ENCODE assay signal across 24 cellular contexts in genomic region chr16:85265161-85265784, GRCh38.
"Had no signal": no experiment of that assay in that cellular context is flagged by ENCODE, and none has a peak within 500 bp of the region (broad histone marks: within the 10 kb centered on the region; RNA-seq: fewer than 3 reads in every experiment).

No MANE protein-coding gene starts in this region.

- H3K9me3 ChIP-seq: breast epithelium, gastrocnemius medialis, heart right ventricle, left lung, prostate gland, suprapubic skin, transverse colon, vagina had no signal

- H3K4me1 Mint-ChIP-seq: activated naive CD4-positive, alpha-beta T cell treated with anti-CD3 and anti-CD28 coated beads, Interleukin-2, amount 10 ng/mL, durations not matched to agents 7 days and 5 days had no signal

- H3K36me3 Mint-ChIP-seq: activated naive CD4-positive, alpha-beta T cell treated with anti-CD3 and anti-CD28 coated beads, Interleukin-2, amount 10 ng/mL, durations not matched to agents 7 days and 5 days had no signal

- H3K36me3 ChIP-seq: breast epithelium, gastrocnemius medialis, heart right ventricle, left lung, prostate gland, suprapubic skin, transverse colon, vagina had no signal

- H3K4me3 Mint-ChIP-seq: activated naive CD4-positive, alpha-beta T cell treated with anti-CD3 and anti-CD28 coated beads, Interleukin-2, amount 10 ng/mL, durations not matched to agents 7 days and 5 days; activated naive CD8-positive, alpha-beta T cell treated with anti-CD3 and anti-CD28 coated beads, Interleukin-2, amount 50 U/mL, for 24 hours; nephron progenitor cell; stimulated activated naive CD8-positive, alpha-beta T cell treated with anti-CD3 and anti-CD28 coated beads, Interleukin-15, amount 100 ng/mL, for 72 hours had no signal

- H3K27ac Mint-ChIP-seq: activated naive CD4-positive, alpha-beta T cell treated with anti-CD3 and anti-CD28 coated beads, Interleukin-2, amount 10 ng/mL, durations not matched to agents 7 days and 5 days; activated naive CD8-positive, alpha-beta T cell treated with anti-CD3 and anti-CD28 coated beads, Interleukin-2, amount 50 U/mL, for 24 hours; nephron progenitor cell had no signal

- H3K4me3 ChIP-seq: breast epithelium, gastrocnemius medialis, heart right ventricle, left lung, prostate gland, suprapubic skin, transverse colon, vagina had no signal

- DNase-seq: activated CD4-positive, alpha-beta T cell treated with anti-CD3 and anti-CD28 coated beads, Interleukin-2, amount 50 U/mL, for 1 hour; activated CD8-positive, alpha-beta memory T cell treated with anti-CD3 and anti-CD28 coated beads for 24 hours; activated CD8-positive, alpha-beta memory T cell treated with anti-CD3 and anti-CD28 coated beads, Interleukin-2, amount 50 U/mL, for 48 hours; activated effector memory CD4-positive, alpha-beta T cell treated with Interleukin-2 at 50 U/mL for 16 hours; activated naive CD4-positive, alpha-beta T cell treated with anti-CD3 and anti-CD28 coated beads, Interleukin-2, amount 10 ng/mL, durations not matched to agents 7 days and 5 days; activated naive CD8-positive, alpha-beta T cell treated with anti-CD3 and anti-CD28 coated beads, Interleukin-2, amount 50 U/mL, for 24 hours; activated T-cell treated with anti-CD3 and anti-CD28 coated beads, Interleukin-2, amount 50 U/mL, for 48 hours; aorta; cerebellar nuclear complex; cortex of kidney; gastrocnemius medialis; heart right ventricle; left lung; midbrain; nephron progenitor cell; right cardiac atrium; stimulated activated naive CD8-positive, alpha-beta T cell treated with anti-CD3 and anti-CD28 coated beads, Interleukin-15, amount 100 ng/mL, for 72 hours; transverse colon had no signal

- ATAC-seq: activated CD4-positive, CD25-positive, alpha-beta regulatory T cell treated with anti-CD3 and anti-CD28 coated beads, Interleukin-2, amount 50 U/mL, for 24 hours; activated naive CD8-positive, alpha-beta T cell treated with anti-CD3 and anti-CD28 coated beads, Interleukin-2, amount 50 U/mL, for 24 hours; esophagus mucosa; gastrocnemius medialis; heart right ventricle; left lung; right cardiac atrium; stimulated activated naive CD8-positive, alpha-beta T cell treated with anti-CD3 and anti-CD28 coated beads, Interleukin-15, amount 100 ng/mL, for 72 hours had no signal

- H3K27ac ChIP-seq: breast epithelium, gastrocnemius medialis, heart right ventricle, left lung, prostate gland, suprapubic skin, transverse colon, vagina had no signal

- H3K27me3 ChIP-seq: breast epithelium, gastrocnemius medialis, heart right ventricle, transverse colon, vagina had no signal

- H3K4me1 ChIP-seq: breast epithelium, heart right ventricle, left lung, prostate gland, suprapubic skin, transverse colon, vagina had no signal

- H3K9me3 Mint-ChIP-seq: activated naive CD4-positive, alpha-beta T cell treated with anti-CD3 and anti-CD28 coated beads, Interleukin-2, amount 10 ng/mL, durations not matched to agents 7 days and 5 days; activated naive CD8-positive, alpha-beta T cell treated with anti-CD3 and anti-CD28 coated beads, Interleukin-2, amount 50 U/mL, for 24 hours; nephron progenitor cell; stimulated activated naive CD8-positive, alpha-beta T cell treated with anti-CD3 and anti-CD28 coated beads, Interleukin-15, amount 100 ng/mL, for 72 hours had no signal
